Comparison of ENCODE assay signal across 8 cellular contexts in the genomic region with DNA sequence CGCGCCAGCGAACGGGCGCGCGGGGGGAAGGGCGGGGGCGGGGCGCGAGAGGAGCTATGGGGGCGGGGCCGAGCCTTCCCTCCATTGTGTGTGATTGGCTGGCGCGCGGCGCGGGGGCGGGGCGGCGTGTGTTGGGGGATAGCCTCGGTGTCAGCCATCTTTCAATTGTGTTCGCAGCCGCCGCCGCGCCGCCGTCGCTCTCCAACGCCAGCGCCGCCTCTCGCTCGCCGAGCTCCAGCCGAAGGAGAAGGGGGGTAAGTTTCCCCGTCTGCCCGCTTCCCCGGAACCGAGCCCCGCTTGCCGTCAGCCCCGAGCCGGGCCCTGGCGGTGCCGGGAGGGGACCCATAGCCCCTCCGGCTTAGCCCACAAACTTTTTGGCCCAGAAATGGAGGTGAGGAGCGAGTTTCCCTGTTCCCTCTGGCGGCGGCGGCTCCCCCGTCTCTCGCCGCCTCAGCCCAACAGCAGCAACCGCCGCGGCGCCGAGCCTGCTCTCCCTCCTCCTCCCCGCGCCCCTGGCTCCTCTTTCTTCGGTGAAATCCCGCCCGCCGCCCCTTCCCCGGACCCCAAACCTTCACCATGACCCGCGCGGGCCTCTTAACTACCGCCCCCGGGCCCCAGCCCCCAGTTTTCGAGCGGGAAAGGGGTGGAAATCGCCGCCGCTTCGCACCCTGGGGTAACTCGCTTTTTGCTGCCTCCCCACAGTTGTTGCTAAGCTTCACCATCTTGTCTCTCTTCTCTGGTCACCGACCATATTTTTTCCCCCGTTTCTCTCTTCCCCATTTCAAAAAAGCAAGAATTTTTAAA. TPM values are rescaled to one million over a fixed set of nuclear protein-coding genes. Genes with fewer than 3 reads are reported as not detected.
DNase-seq lines count a peak whose midpoint lies in the region; ATAC-seq, FAIRE-seq and TF ChIP-seq lines count a peak whose summit lies in the region.

A gene (plus strand): TSS at position 159 of the 804 bp plus-strand sequence. CDS start 1,636 bp downstream, outside the sequence.

- H3K4me1 Mint-ChIP-seq in endothelial cell (ENCODE audit: unreplicated experiment) = peaks cover 38% of the 10 kb centered on the region

- H3K36me3 Mint-ChIP-seq in endothelial cell (ENCODE audit: low read depth, unreplicated experiment) = peaks cover 29% of the 10 kb centered on the region

- no peaks in the 10 kb centered on the region for H3K9me3 ChIP-seq in OCI-LY3 (ENCODE audit: insufficient read depth, low read length)

- peaks cover 44% of the 10 kb centered on the region for H4K20me1 ChIP-seq in OCI-LY3 (ENCODE audit: insufficient read depth, low read length)

- H3K27me3 Mint-ChIP-seq in endothelial cell (ENCODE audit: unreplicated experiment) = peaks cover 17% of the 10 kb centered on the region

- peak; percentile 61 for ATAC-seq in GM21526 (IDR thresholded peaks at IDR 0.05; ENCODE audit: low FRiP score, unreplicated experiment)

- peak within 1 kb of the TSS; percentile 99 for H3K27ac Mint-ChIP-seq in endothelial cell (ENCODE audit: unreplicated experiment)

- H3K27ac ChIP-seq in OCI-LY3 (ENCODE audit: low read length) = peak within 1 kb of the TSS; percentile 88

- peaks cover 29% of the 10 kb centered on the region for H3K4me1 ChIP-seq in OCI-LY3 (ENCODE audit: low read length)

- peak within 1 kb of the TSS; percentile 88 for H3K4me3 ChIP-seq in OCI-LY3 (ENCODE audit: low read length)

- H3K9me3 Mint-ChIP-seq in endothelial cell (ENCODE audit: unreplicated experiment) = no peaks in the 10 kb centered on the region

- H2AFZ ChIP-seq in OCI-LY3 (ENCODE audit: low read depth, low read length) = peak within 1 kb of the TSS; percentile 84

- peak within 1 kb of the TSS; percentile 96 for H3K4me2 ChIP-seq in OCI-LY3 (ENCODE audit: low read length)

- DNase-seq in D721Med (ENCODE audit: insufficient read length, low spot score) = peak; percentile 80
- DNase-seq in HuH-7.5 (ENCODE audit: low spot score) = peak; percentile 89
- DNase-seq in activated CD8-positive, alpha-beta memory T cell treated with anti-CD3 and anti-CD28 coated beads, Interleukin-2, amount 50 U/mL, for 48 hours = peak; percentile 99
- peak; percentile 98 for DNase-seq in endothelial cell (ENCODE audit: low spot score)
- DNase-seq in middle frontal gyrus (ENCODE audit: extremely low spot score, low spot score) = peak; percentile 85
- DNase-seq in stimulated activated CD8-positive, alpha-beta memory T cell treated with anti-CD3 and anti-CD28 coated beads, Interleukin-2, amount 100 ng/mL, for 48 hours (ENCODE audit: low read depth in 2 of 2) = peak; percentile 97 to 98

- H3K4me3 Mint-ChIP-seq in endothelial cell (ENCODE audit: unreplicated experiment) = peak within 1 kb of the TSS; percentile 100

- no peaks in the 10 kb centered on the region for H3K27me3 ChIP-seq in OCI-LY3 (ENCODE audit: low read depth, low read length)

- peaks cover 41% of the 10 kb centered on the region for H3K36me3 ChIP-seq in OCI-LY3 (replicated peaks; ENCODE audit: low read depth, low read length)

- no peak for FAIRE-seq in D721Med (lab: Jason Lieb, UNC)

- TF ChIP-seq CTCF in D721Med (IDR thresholded peaks at IDR 0.05; ENCODE audit: insufficient read depth, missing control alignments) (no peak), OCI-LY3 (IDR thresholded peaks at IDR 0.05; ENCODE audit: low read depth, low read length) (no peak), endothelial cell (IDR thresholded peaks at IDR 0.05; ENCODE audit: unreplicated experiment) (no peak)

- peaks cover 59% of the 10 kb centered on the region for H3K79me2 ChIP-seq in OCI-LY3 (ENCODE audit: low read length)

- H3K9ac ChIP-seq in OCI-LY3 (ENCODE audit: low read length) = peak within 1 kb of the TSS; percentile 89

RNA-seq across cellular contexts. Expression of the gene that starts here (rescaled TPM):
- total RNA-seq in endothelial cell (ENCODE audit: unreplicated experiment) = 606 TPM

Comparison
In these comparisons a context has a peak if more than half of its experiments do, and no peak if none do; other contexts are left out.
1. Peak in every context shown above with its lines: DNase-seq, ATAC-seq, H3K4me3 ChIP-seq and H3K27ac ChIP-seq.